In genomic region chr12:122111070-122111750, GRCh38 we compare ENCODE assay signal across 13 cellular contexts. TPM values are rescaled to one million over a fixed set of nuclear protein-coding genes. Genes with fewer than 3 reads are reported as not detected.
DNase-seq lines count a peak whose midpoint lies in the region; ATAC-seq, FAIRE-seq and TF ChIP-seq lines count a peak whose summit lies in the region.
"Had no signal": no experiment of that assay in that cellular context is flagged by ENCODE, and none has a peak within 500 bp of the region (broad histone marks: within the 10 kb centered on the region; RNA-seq: fewer than 3 reads in every experiment).

No MANE protein-coding gene starts in this region.

- no peak for TF ChIP-seq CTCF in D721Med (IDR thresholded peaks at IDR 0.05; ENCODE audit: insufficient read depth, missing control alignments)
- TF ChIP-seq CTCF in endothelial cell (IDR thresholded peaks at IDR 0.05; ENCODE audit: unreplicated experiment), result no peak

- FAIRE-seq in D721Med (lab: Jason Lieb, UNC), result no peak

- ATAC-seq in HG02870 (IDR thresholded peaks at IDR 0.05; ENCODE audit: unreplicated experiment), result no peak
- ATAC-seq: heart left ventricle had no signal

- H3K9me3 ChIP-seq in SJCRH30 (replicated peaks), result no peaks in the 10 kb centered on the region
- H3K9me3 ChIP-seq: heart left ventricle had no signal

- H3K27ac Mint-ChIP-seq in endothelial cell (ENCODE audit: unreplicated experiment), result no peak overlapping the region
- H3K27ac Mint-ChIP-seq: activated B cell treated with CpG ODN at 0.5 μM for 24 hours had no signal

- H3K36me3 Mint-ChIP-seq in endothelial cell (ENCODE audit: low read depth, unreplicated experiment), result no peaks in the 10 kb centered on the region

- H3K27me3 Mint-ChIP-seq in endothelial cell (ENCODE audit: unreplicated experiment), result peaks cover 2% of the 10 kb centered on the region
- H3K27me3 Mint-ChIP-seq: activated B cell treated with CpG ODN at 0.5 μM for 24 hours had no signal

- H3K4me1 Mint-ChIP-seq in endothelial cell (ENCODE audit: unreplicated experiment), result peaks cover 3% of the 10 kb centered on the region

- H3K27ac ChIP-seq in SJCRH30, result peak overlapping the region; percentile 8; the same call in 1 of the 2 replicates

- H3K4me3 ChIP-seq in SJCRH30, result no peak overlapping the region
- H3K4me3 ChIP-seq: dorsolateral prefrontal cortex, heart left ventricle had no signal

- no peaks in the 10 kb centered on the region for H3K27me3 ChIP-seq in SJCRH30
- H3K27me3 ChIP-seq: dorsolateral prefrontal cortex, heart left ventricle had no signal

- DNase-seq in DMS53 (lab: John Stamatoyannopoulos, UW) (peak; percentile 78), NCI-H146 treated with DMSO at 0.1 percent for 48 hours (lab: John Stamatoyannopoulos, UW; ENCODE audit: unreplicated experiment) (peak; percentile 32), SJCRH30 (peak in 1 of 2 experiments; percentile 33), myocyte (ENCODE audit: low read depth) (peak; percentile 47), D721Med (ENCODE audit: insufficient read length, low spot score) (no peak), endothelial cell (ENCODE audit: low spot score) (no peak)
- DNase-seq in stimulated activated CD4-positive, alpha-beta T cell treated with anti-CD3 and anti-CD28 coated beads, Interleukin-4, amount 100 ng/mL, for 24 hours, result no peak
- DNase-seq: activated B cell treated with CpG ODN at 0.5 μM for 24 hours, dorsolateral prefrontal cortex, heart left ventricle, KBM-7, mesendoderm had no signal

- H3K9me3 Mint-ChIP-seq in endothelial cell (ENCODE audit: unreplicated experiment), result no peaks in the 10 kb centered on the region
- H3K9me3 Mint-ChIP-seq: activated B cell treated with CpG ODN at 0.5 μM for 24 hours had no signal

- H3K4me1 ChIP-seq in SJCRH30, result peaks cover 17% of the 10 kb centered on the region

- H3K36me3 ChIP-seq in SJCRH30, result peaks cover 3% of the 10 kb centered on the region

- no peak overlapping the region for H3K4me3 Mint-ChIP-seq in endothelial cell (ENCODE audit: unreplicated experiment)
- H3K4me3 Mint-ChIP-seq: activated B cell treated with CpG ODN at 0.5 μM for 24 hours had no signal

RNA-seq across cellular contexts. Expression of gene MLXIP, which starts 32.7 kb away (rescaled TPM):
- total RNA-seq in SJCRH30 (2014; rRNA removed; shearing (Covaris generic)), result 21.1 and 23.2 TPM in 2 replicates
- 14.6 and 21.9 TPM in 2 replicates for total RNA-seq in myocyte
- 28.7 TPM for polyA plus RNA-seq in myocyte (2012)
- 63.3 TPM for total RNA-seq in endothelial cell (ENCODE audit: unreplicated experiment)

Comparison
In these comparisons a context has a peak if more than half of its experiments do, and no peak if none do; other contexts are left out.
1. DNase-seq: peak in DMS53 (single experiment), NCI-H146 treated with DMSO at 0.1 percent for 48 hours (single experiment) and myocyte (single experiment); none in stimulated activated CD4-positive, alpha-beta T cell treated with anti-CD3 and anti-CD28 coated beads, Interleukin-4, amount 100 ng/mL, for 24 hours (single experiment), D721Med (single experiment) and endothelial cell (single experiment).